1 cellular context compared by ENCODE assay signal in genomic region chr19:43538922-43539321, GRCh38.
TF ChIP-seq lines count a peak whose summit lies in the region.

No MANE protein-coding gene starts in this region.

TF ChIP-seq in K562, 482 proteins besides CTCF, POLR2A, EP300 and RAD21:
- TF ChIP-seq ZNF134 (CRISPR knock-in tag; conservative IDR thresholded peaks at IDR 0.05) (no peak), TRIM28 (IDR thresholded peaks at IDR 0.05) (0 out of 2 replicates have a peak, but pooled peaks have one; percentile 55), ZC3H8 (IDR thresholded peaks at IDR 0.05) (no peak), CBX3 (IDR thresholded peaks at IDR 0.05; ENCODE audit: borderline replicate concordance in 1 of 2, low read length in 2 of 2) (peak in 1 of 2 experiments; percentile 73; a peak in 1 of 3 replicates), THAP12 (CRISPR knock-in tag; IDR thresholded peaks at IDR 0.05) (no peak)
